ENCODE assay signal across 30 cellular contexts in the genomic region with DNA sequence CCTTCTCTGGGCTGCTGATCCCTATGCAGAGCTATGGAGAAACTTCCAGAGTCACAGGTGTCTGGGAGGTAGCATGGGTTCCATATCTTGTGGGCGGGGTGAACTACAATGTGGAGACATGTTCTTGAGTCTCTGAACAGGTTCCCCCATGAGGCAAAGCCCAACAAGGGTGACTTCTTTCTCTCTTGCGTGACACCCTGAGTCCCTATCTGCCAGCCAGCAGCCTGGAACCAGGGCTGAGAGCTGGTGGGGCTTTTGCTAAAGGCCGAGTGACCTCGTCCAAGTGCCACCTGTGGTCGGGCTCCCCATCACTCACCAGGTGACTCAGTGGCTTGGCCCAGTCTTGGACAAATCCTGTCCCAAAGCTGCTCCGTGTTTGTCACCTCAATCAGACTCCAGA.
"Had no signal": no experiment of that assay in that cellular context is flagged by ENCODE, and none has a peak within 500 bp of the region (broad histone marks: within the 10 kb centered on the region; RNA-seq: fewer than 3 reads in every experiment).

No MANE protein-coding gene starts in this region.

- H2AFZ ChIP-seq: hepatocyte had no signal

- H3K27me3 ChIP-seq: gastrocnemius medialis had no signal

- FAIRE-seq: colon, endometrium, kidney had no signal

- H3K4me1 ChIP-seq: esophagus squamous epithelium, gastrocnemius medialis, lower lobe of right lung had no signal

- DNase-seq: cortex of kidney; effector CD8-positive, alpha-beta T cell; effector memory CD8-positive, alpha-beta T cell; endodermal cell; erythroblast; esophagus squamous epithelium; foreskin fibroblast; foreskin melanocyte; gastrocnemius medialis; glutamatergic neuron; head of caudate nucleus; hypothalamus; immature natural killer cell; islet precursor cell; kidney; kidney glomerular epithelial cell; left colon; left ventricle myocardium superior; lower lobe of right lung; mesenchymal stem cell; mucosa of descending colon; naive B cell had no signal

- H3K4me2 ChIP-seq: hepatocyte had no signal

- ATAC-seq: effector memory CD8-positive, alpha-beta T cell; esophagus mucosa; gastrocnemius medialis; left colon; left lobe of liver; left ventricle myocardium superior; lower lobe of right lung; mucosa of descending colon had no signal

- H3K4me1 Mint-ChIP-seq: immature natural killer cell, mesothelial cell of epicardium, naive B cell had no signal

- H3K27ac Mint-ChIP-seq: dendritic cell treated with granulocyte-macrophage colony-stimulating factor and Interleukin-4, amounts not matched to agents 40 ng/mL and 50 ng/mL, for 4 days; effector memory CD8-positive, alpha-beta T cell; endodermal cell; immature natural killer cell; mesothelial cell of epicardium; naive B cell had no signal

- H3K4me3 Mint-ChIP-seq: dendritic cell treated with granulocyte-macrophage colony-stimulating factor and Interleukin-4, amounts not matched to agents 40 ng/mL and 50 ng/mL, for 4 days; effector memory CD8-positive, alpha-beta T cell; endodermal cell; immature natural killer cell; mesothelial cell of epicardium; naive B cell had no signal

- H3K27ac ChIP-seq: epithelial cell of prostate, esophagus squamous epithelium, gastrocnemius medialis, hepatocyte, lower lobe of right lung had no signal

- H3K9me3 ChIP-seq: esophagus squamous epithelium, gastrocnemius medialis, lower lobe of right lung, mucosa of descending colon had no signal

- H3K27me3 Mint-ChIP-seq: dendritic cell treated with granulocyte-macrophage colony-stimulating factor and Interleukin-4, amounts not matched to agents 40 ng/mL and 50 ng/mL, for 4 days had no signal

- H3K79me2 ChIP-seq: hepatocyte had no signal

- H3K9me3 Mint-ChIP-seq: endodermal cell, immature natural killer cell had no signal

- H3K4me3 ChIP-seq: esophagus squamous epithelium, gastrocnemius medialis, hepatocyte, lower lobe of right lung, mucosa of descending colon had no signal

- H3K36me3 ChIP-seq: esophagus squamous epithelium, gastrocnemius medialis, lower lobe of right lung had no signal

- H3K36me3 Mint-ChIP-seq: immature natural killer cell, mesothelial cell of epicardium, naive B cell had no signal
